In genomic region chr11:65615229-65615949, GRCh38 we compare ENCODE assay signal across 8 cellular contexts. TPM values are rescaled to one million over a fixed set of nuclear protein-coding genes. Genes with fewer than 3 reads are reported as not detected.
DNase-seq lines count a peak whose midpoint lies in the region; ATAC-seq and TF ChIP-seq lines count a peak whose summit lies in the region.

TSS of gene PCNX3 (plus strand) at chr11:65615776. CDS start at chr11:65616312, 536 bp downstream.

- peaks cover 14% of the 10 kb centered on the region for H3F3A ChIP-seq in PC-9 (ENCODE audit: insufficient read depth, low read depth)

- intact Hi-C loops in PC-9 (cut with micrococcal nuclease; ENCODE audit: unreplicated experiment) (loop anchor here (1.0 to 5.0 kb wide), 8 partner anchors 23 to 243 kb away; partner anchors contain the start of genes CFL1, SIPA1 and ZNRD2), mucosa of descending colon (cut with DNase I, micrococcal nuclease) (no loop called here)

- no peaks in the 10 kb centered on the region for H3K9me2 ChIP-seq in PC-9 (ENCODE audit: insufficient read depth)

- H3K4me3 ChIP-seq in Jurkat, Clone E6-1 (ENCODE audit: low read length), result peak within 1 kb of the TSS; percentile 97
- H3K4me3 ChIP-seq in PC-9, result peak within 1 kb of the TSS; percentile 93
- peak within 1 kb of the TSS; percentile 95 for H3K4me3 ChIP-seq in mucosa of descending colon

- TF ChIP-seq CTCF in PC-9 (conservative IDR thresholded peaks at IDR 0.05) (no peak), mucosa of descending colon (IDR thresholded peaks at IDR 0.05) (no peak)

- H3K9me3 ChIP-seq in PC-9 (ENCODE audit: insufficient read depth, low read depth) (no peaks in the 10 kb centered on the region), mucosa of descending colon (no peaks in the 10 kb centered on the region)

- peak within 1 kb of the TSS; percentile 99 for H3K4me2 ChIP-seq in PC-9

- ATAC-seq in GM21619 (IDR thresholded peaks at IDR 0.05; ENCODE audit: unreplicated experiment), result peak; percentile 71
- peak; percentile 81 for ATAC-seq in mucosa of descending colon

- peaks cover 27% of the 10 kb centered on the region; the same call in 1 of the 2 replicates for H3K4me1 ChIP-seq in PC-9 (replicated peaks; ENCODE audit: insufficient read depth)
- H3K4me1 ChIP-seq in mucosa of descending colon (ENCODE audit: low read depth), result peaks cover 33% of the 10 kb centered on the region

- H3K27me3 ChIP-seq in PC-9 (ENCODE audit: insufficient read depth, low read depth), result no peaks in the 10 kb centered on the region

- H3K79me2 ChIP-seq in PC-9 (ENCODE audit: low read depth), result peaks cover 81% of the 10 kb centered on the region

- DNase-seq in DMS114 treated with DMSO at 0.1 percent for 48 hours (lab: John Stamatoyannopoulos, UW; ENCODE audit: unreplicated experiment) (peak; percentile 100), PC-9 (peak; percentile 100), epithelial cell of prostate (ENCODE audit: low read depth, low spot score) (peak; percentile 99), mucosa of descending colon (peak; percentile 100)
- peak; percentile 100 for DNase-seq in Jurkat, Clone E6-1 (ENCODE audit: low read depth, low spot score)
- peak; percentile 98 for DNase-seq in activated T-cell treated with anti-CD3 and anti-CD28 coated beads, Interleukin-2, amount 50 U/mL, for 1 hour
- peak; percentile 100 for DNase-seq in stimulated activated CD8-positive, alpha-beta memory T cell treated with anti-CD3 and anti-CD28 coated beads, Interleukin-4, amount 100 ng/mL, for 24 hours (ENCODE audit: low read depth)

- H3K36me3 ChIP-seq in PC-9 (ENCODE audit: low read depth) (peaks cover 9% of the 10 kb centered on the region), mucosa of descending colon (ENCODE audit: low read depth) (peaks cover 9% of the 10 kb centered on the region)

- CTCF ChIA-PET in PC-9 (lab: Charles Lee), result interaction anchor here (0.6 to 1.0 kb wide), 3 partner anchors 43 to 198 kb away, joined by 4 to 7 read pairs (median 4); partner anchors contain the start of gene FAM89B

- POLR2A ChIA-PET in PC-9 (lab: Charles Lee; ENCODE audit: unreplicated experiment), result interaction anchor here (0.5 to 1.2 kb wide), 17 partner anchors 20 to 521 kb away, joined by 3 to 30 read pairs (median 4); partner anchors contain the start of genes EHBP1L1, KCNK7, MALAT1 and MUS81

- peaks cover 38% of the 10 kb centered on the region for H4K20me1 ChIP-seq in PC-9 (ENCODE audit: insufficient read depth)

- peak within 1 kb of the TSS; percentile 64 for H3K27ac ChIP-seq in PC-9
- H3K27ac ChIP-seq in epithelial cell of prostate, result peak within 1 kb of the TSS; percentile 93

- BruUV-seq in PC-9 (replicated peaks; lab: Mats Ljungman, UMichigan), result no TSS peak

- H2AFZ ChIP-seq in PC-9, result peak within 1 kb of the TSS; percentile 85

RNA-seq across cellular contexts. Expression of gene PCNX3, which starts in this region (rescaled TPM):
- polyA plus RNA-seq in Jurkat, Clone E6-1 (2012; ENCODE audit: insufficient read depth, insufficient read length), result 29.9 TPM
- total RNA-seq in PC-9 (2021) (76.9 and 85.9 TPM in 2 replicates), mucosa of descending colon (10 to 100 TPM; 42.5 to 53.4 (median 47.5) TPM)

Comparison
In these comparisons a context has a peak if more than half of its experiments do, and no peak if none do; other contexts are left out.
1. Peak in every context shown above with its lines: DNase-seq, ATAC-seq, H3K4me3 ChIP-seq and H3K27ac ChIP-seq.